8 cellular contexts compared by ENCODE assay signal in genomic region chr5:88268414-88269184, GRCh38. TPM values are rescaled to one million over a fixed set of nuclear protein-coding genes. Genes with fewer than 3 reads are reported as not detected.
A peak's percentile ranks its signal among the peaks of the same experiment; 100 is the strongest.
DNase-seq lines count a peak whose midpoint lies in the region; ATAC-seq and TF ChIP-seq lines count a peak whose summit lies in the region.

Gene TMEM161B, minus strand, starts transcription at chr5:88268845. Its CDS starts 122 bp downstream, at chr5:88268723.

- H3K27ac ChIP-seq in gastroesophageal sphincter (peak within 1 kb of the TSS; percentile 68 to 80 (median 78)), substantia nigra (ENCODE audit: low read depth, low read length, poor library complexity, severe bottlenecking) (peak within 1 kb of the TSS; percentile 73)

- peak within 1 kb of the TSS; percentile 86 for H3K4me3 ChIP-seq in GM06990 (replicated peaks; ENCODE audit: low read depth, low read length)
- peak within 1 kb of the TSS; percentile 99 for H3K4me3 ChIP-seq in NB4 (ENCODE audit: low read depth, low read length)
- peak within 1 kb of the TSS; percentile 73 to 100 for H3K4me3 ChIP-seq in gastroesophageal sphincter

- no peak for TF ChIP-seq EP300 in gastroesophageal sphincter (IDR thresholded peaks at IDR 0.05)

- H3K27me3 ChIP-seq in GM06990 (replicated peaks; ENCODE audit: control insufficient read depth, insufficient read depth, low read length) (no peaks in the 10 kb centered on the region), gastroesophageal sphincter (no peaks in the 10 kb centered on the region)

- no peaks in the 10 kb centered on the region for H3K9me3 ChIP-seq in gastroesophageal sphincter

- peaks cover 12 to 36% (median 12%) of the 10 kb centered on the region in 3 donors for H3K4me1 ChIP-seq in gastroesophageal sphincter

- H3K36me3 ChIP-seq in GM06990 (ENCODE audit: control insufficient read depth, insufficient read depth, low read length), result peaks cover 1% of the 10 kb centered on the region
- H3K36me3 ChIP-seq in gastroesophageal sphincter, result peaks cover 0 to 9% of the 10 kb centered on the region in 2 donors

- WGBS in gastroesophageal sphincter (ENCODE audit: low coverage in 1 of 2), 2 donors, result 0% methylated on average over 2 to 8 of the region's 45 CpGs

- no peak for TF ChIP-seq CTCF in GM06990 (IDR thresholded peaks at IDR 0.05; ENCODE audit: insufficient read depth, low read length, poor library complexity, severe bottlenecking)
- no peak for TF ChIP-seq CTCF in NB4 (IDR thresholded peaks at IDR 0.05; ENCODE audit: low read depth, low read length)
- no peak for TF ChIP-seq CTCF in gastroesophageal sphincter (IDR thresholded peaks at IDR 0.05)

- TF ChIP-seq POLR2A in NB4 (IDR thresholded peaks at IDR 0.05; ENCODE audit: extremely low read depth, insufficient read length) (peak; percentile 77), gastroesophageal sphincter (IDR thresholded peaks at IDR 0.05) (peak; percentile 26 to 37)

- DNase-seq in GM06990 (ENCODE audit: extremely low read depth, insufficient read length), result peak; percentile 95
- peak; percentile 96 for DNase-seq in NB4 (ENCODE audit: low read depth)
- DNase-seq in SK-N-DZ (ENCODE audit: low spot score), result peak; percentile 95
- peak; percentile 95 for DNase-seq in activated naive CD4-positive, alpha-beta T cell treated with Interleukin-2 at 50 U/mL for 16 hours
- DNase-seq in non-pigmented ciliary epithelial cell (ENCODE audit: low read depth), result peak; percentile 35
- peak; percentile 22 to 89 (median 69) for DNase-seq in substantia nigra (lab: John Stamatoyannopoulos, UW)

- peak; percentile 99 for ATAC-seq in HG02571 (IDR thresholded peaks at IDR 0.05; ENCODE audit: unreplicated experiment)
- ATAC-seq in gastroesophageal sphincter, result peak; percentile 96

RNA-seq across cellular contexts. Expression of gene TMEM161B, which starts in this region (rescaled TPM):
- polyA plus RNA-seq in SK-N-DZ (2014; cell fraction: cytosol; rRNA removed), result 17.4 and 19.5 TPM in 2 replicates
- 59.6 and 81.6 TPM in 2 replicates for polyA plus RNA-seq in SK-N-DZ (2014; cell fraction: nucleus; rRNA removed)
- 10 to 100 TPM in 3 of 4 donors, 1 to 10 TPM in 1; 7.3 to 24.7 (median 14.9) TPM for total RNA-seq in gastroesophageal sphincter

Comparison
In these comparisons a context has a peak if more than half of its experiments do, and no peak if none do; other contexts are left out.
1. Peak in every context shown above with its lines: DNase-seq, ATAC-seq, H3K4me3 ChIP-seq and H3K27ac ChIP-seq.
2. DNase-seq: peak in every context shown above with its lines; median percentile 96 in NB4; 95 in GM06990; 95 in SK-N-DZ; 95 in activated naive CD4-positive, alpha-beta T cell treated with Interleukin-2 at 50 U/mL for 16 hours; 69 in substantia nigra; 35 in non-pigmented ciliary epithelial cell.